ENCODE assay signal across 15 cellular contexts in the genomic region with DNA sequence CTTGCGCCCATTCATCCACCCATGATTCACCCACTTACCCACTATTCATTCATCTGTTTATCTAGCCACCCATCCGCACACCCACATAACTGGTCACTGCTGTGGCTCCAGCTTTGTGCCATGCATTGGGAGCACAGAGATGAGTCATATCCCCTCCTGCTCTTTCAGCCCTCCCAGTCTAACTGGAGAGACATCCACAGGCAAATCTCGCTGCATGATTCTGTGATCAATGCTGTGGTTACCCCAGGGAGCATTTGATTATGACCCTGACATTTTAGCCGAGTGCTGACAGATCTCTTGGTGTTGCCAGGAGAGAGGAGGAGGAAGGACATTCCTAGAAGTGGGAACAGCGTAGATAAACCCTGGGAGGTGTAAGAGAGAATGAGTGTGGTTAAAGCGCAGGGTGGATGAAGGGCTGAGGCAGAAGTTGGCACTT. TPM values are rescaled to one million over a fixed set of nuclear protein-coding genes. Genes with fewer than 3 reads are reported as not detected.
DNase-seq lines count a peak whose midpoint lies in the region; FAIRE-seq and TF ChIP-seq lines count a peak whose summit lies in the region.
"Had no signal": no experiment of that assay in that cellular context is flagged by ENCODE, and none has a peak within 500 bp of the region (broad histone marks: within the 10 kb centered on the region; RNA-seq: fewer than 3 reads in every experiment).

No MANE protein-coding gene starts in this region.

- H3K79me1 ChIP-seq in mesenchymal stem cell (replicated peaks; ENCODE audit: low read length, poor library complexity, severe bottlenecking), result no peaks in the 10 kb centered on the region

- intact Hi-C loops in Calu3 (cut with micrococcal nuclease; ENCODE audit: unreplicated experiment) (no loop called here), mammary epithelial cell (cut with micrococcal nuclease) (loop anchor here (1.0 to 10.0 kb wide), 2 partner anchors 10 to 664 kb away; a partner anchor contains a TSS), kidney (cut with DNase I) (no loop called here)

- no peaks in the 10 kb centered on the region for H3K36me3 ChIP-seq in mammary epithelial cell (ENCODE audit: insufficient read depth, low read length)
- no peaks in the 10 kb centered on the region for H3K36me3 ChIP-seq in mesenchymal stem cell (ENCODE audit: control insufficient read depth in 1 of 2, insufficient read depth in 2 of 2, low read depth in 1 of 2, low read length in 2 of 2)
- H3K36me3 ChIP-seq in kidney (ENCODE audit: control insufficient read depth in 1 of 2, insufficient read depth in 2 of 2, low read length in 2 of 2), result no peaks in the 10 kb centered on the region
- H3K36me3 ChIP-seq: gastroesophageal sphincter had no signal

- no peaks in the 10 kb centered on the region for H3K9me3 Mint-ChIP-seq in Calu3 (ENCODE audit: low read depth, unreplicated experiment)

- no peak overlapping the region for H2BK120ac ChIP-seq in mesenchymal stem cell (ENCODE audit: low read depth, low read length)

- dilution Hi-C loops in mammary epithelial cell (cut with HindIII; ENCODE audit: low sequenced_read_pairs), result loop anchor here (10.0 kb wide), 1 partner anchor 414 kb away; no protein-coding TSS in a partner anchor

- no peak overlapping the region for H2BK12ac ChIP-seq in mesenchymal stem cell (ENCODE audit: low read length in 2 of 2)

- H2AFZ ChIP-seq in mammary epithelial cell (ENCODE audit: low read depth, low read length) (peak overlapping the region; percentile 41), mesenchymal stem cell (ENCODE audit: low read depth, low read length) (no peak overlapping the region)

- no peak overlapping the region for H3K9ac ChIP-seq in mammary epithelial cell (ENCODE audit: insufficient read depth, low read length)
- no peak overlapping the region for H3K9ac ChIP-seq in mesenchymal stem cell (ENCODE audit: low read length)
- H3K9ac ChIP-seq in kidney (ENCODE audit: low read length in 2 of 2), result no peak overlapping the region

- H4K8ac ChIP-seq in mesenchymal stem cell (ENCODE audit: low read length), result no peak overlapping the region

- no peak overlapping the region for H2AK5ac ChIP-seq in mesenchymal stem cell (ENCODE audit: low read length, severe bottlenecking)

- H3K27me3 ChIP-seq in mammary epithelial cell (ENCODE audit: insufficient read depth, low read length) (no peaks in the 10 kb centered on the region), mesenchymal stem cell (ENCODE audit: control insufficient read depth in 1 of 2, insufficient read depth in 1 of 2, low read length in 2 of 2) (peaks cover 0 to 6% of the 10 kb centered on the region in 2 experiments)
- H3K27me3 ChIP-seq: gastroesophageal sphincter had no signal

- peaks cover 5% of the 10 kb centered on the region for H3K36me3 Mint-ChIP-seq in Calu3 (ENCODE audit: insufficient read depth, unreplicated experiment)

- peak overlapping the region; percentile 2 for H3K4me3 Mint-ChIP-seq in Calu3 (ENCODE audit: low read depth, unreplicated experiment)

- no peaks in the 10 kb centered on the region for H3K27me3 Mint-ChIP-seq in Calu3 (ENCODE audit: unreplicated experiment)

- WGBS in mammary epithelial cell (ENCODE audit: low coverage, missing lambda C conversion rate), result 16% methylated on average over 6 of the region's 6 CpGs
- WGBS in mesenchymal stem cell, result 10% methylated on average over 6 of the region's 6 CpGs

- H2BK5ac ChIP-seq in mesenchymal stem cell (ENCODE audit: low read depth, low read length, poor library complexity, severe bottlenecking), result no peak overlapping the region

- H3K79me2 ChIP-seq in mammary epithelial cell (ENCODE audit: insufficient read depth, low read length), result no peaks in the 10 kb centered on the region

- peak; percentile 33 for DNase-seq in Calu3
- DNase-seq in MV-4-11 (lab: John Stamatoyannopoulos, UW), result peak; percentile 26
- DNase-seq in mammary epithelial cell, result peak; percentile 73
- DNase-seq in mesenchymal stem cell, result peak; percentile 78
- no peak for DNase-seq in stimulated activated CD4-positive, alpha-beta T cell treated with anti-CD3 and anti-CD28 coated beads, Interleukin-2, amount 100 ng/mL, for 24 hours
- no peak for DNase-seq in NCI-H345 (lab: John Stamatoyannopoulos, UW)
- DNase-seq in kidney, result no peak
- no peak for DNase-seq in HuH-7.5 (ENCODE audit: low spot score)
- DNase-seq: activated CD8-positive, alpha-beta memory T cell treated with anti-CD3 and anti-CD28 coated beads for 24 hours; DMS 273 treated with DMSO at 0.1 percent for 48 hours; Kasumi-1; NCI-H748 treated with DMSO at 0.1 percent for 48 hours had no signal

- no peak for TF ChIP-seq CTCF in Calu3 (IDR thresholded peaks at IDR 0.05; ENCODE audit: unreplicated experiment)
- no peak for TF ChIP-seq CTCF in mammary epithelial cell (conservative IDR thresholded peaks at IDR 0.05 in 1 of 2, IDR thresholded peaks at IDR 0.05 in 1 of 2; ENCODE audit: extremely low read depth in 1 of 2, insufficient read depth in 1 of 2, low read depth in 1 of 2, low read length in 2 of 2)
- no peak for TF ChIP-seq CTCF in kidney (IDR thresholded peaks at IDR 0.05; ENCODE audit: borderline replicate concordance, extremely low read depth, insufficient read depth)

- no peak overlapping the region for H3K18ac ChIP-seq in mesenchymal stem cell (ENCODE audit: low read depth in 1 of 2, low read length in 2 of 2)

- no peak overlapping the region for H3K23ac ChIP-seq in mesenchymal stem cell (ENCODE audit: low read length in 2 of 2)

- H3K4ac ChIP-seq in mesenchymal stem cell (ENCODE audit: low read depth in 1 of 2, low read length in 2 of 2), result no peak overlapping the region

- H3K27ac ChIP-seq in mammary epithelial cell (ENCODE audit: insufficient read depth, low read depth, low read length) (peak overlapping the region; percentile 34), mesenchymal stem cell (ENCODE audit: low read length, poor library complexity, severe bottlenecking) (no peak overlapping the region), kidney (ENCODE audit: low read depth in 2 of 2, low read length in 2 of 2) (no peak overlapping the region)
- H3K27ac ChIP-seq: gastroesophageal sphincter had no signal

- no peak overlapping the region for H3K4me3 ChIP-seq in mammary epithelial cell (replicated peaks in 1 of 3; ENCODE audit: insufficient read depth in 1 of 3, low read depth in 2 of 3, low read length in 3 of 3)
- H3K4me3 ChIP-seq in mesenchymal stem cell (ENCODE audit: insufficient read depth in 1 of 2, low read depth in 1 of 2, low read length in 2 of 2), result no peak overlapping the region
- no peak overlapping the region for H3K4me3 ChIP-seq in kidney (ENCODE audit: low read length in 2 of 2)
- H3K4me3 ChIP-seq: gastroesophageal sphincter, lung had no signal

- H3K4me1 ChIP-seq in mammary epithelial cell (ENCODE audit: insufficient read depth, low read length) (peaks cover 19% of the 10 kb centered on the region), mesenchymal stem cell (ENCODE audit: control insufficient read depth, insufficient read depth, low read depth, low read length) (peaks cover 6% of the 10 kb centered on the region), kidney (ENCODE audit: control insufficient read depth in 1 of 2, insufficient read depth in 1 of 2, low read depth in 1 of 2, low read length in 2 of 2) (no peaks in the 10 kb centered on the region)
- H3K4me1 ChIP-seq: gastroesophageal sphincter had no signal

- CTCF ChIA-PET in Calu3 (lab: Charles Lee) (no interaction called here), mammary epithelial cell (lab: Charles Lee; ENCODE audit: low non-redundant PET) (no interaction called here)

- H2BK15ac ChIP-seq in mesenchymal stem cell (ENCODE audit: low read depth, poor library complexity, severe bottlenecking), result no peak overlapping the region

- H3K9me3 ChIP-seq in mammary epithelial cell (replicated peaks; ENCODE audit: insufficient read depth, low read length) (no peaks in the 10 kb centered on the region), mesenchymal stem cell (ENCODE audit: control insufficient read depth, low read length) (no peaks in the 10 kb centered on the region), kidney (ENCODE audit: control insufficient read depth in 1 of 2, low read length in 2 of 2) (no peaks in the 10 kb centered on the region)
- H3K9me3 ChIP-seq: gastroesophageal sphincter had no signal

- no peaks in the 10 kb centered on the region for H4K20me1 ChIP-seq in mammary epithelial cell (ENCODE audit: insufficient read depth, low read length)

- in situ Hi-C loops in mammary epithelial cell (cut with MboI; ENCODE audit: low sequenced_read_pairs in 2 of 2), result loop anchor here in 1 of 2 donors (10.0 kb wide), 1 partner anchor 414 kb away; no protein-coding TSS in a partner anchor

- H4K91ac ChIP-seq in mesenchymal stem cell (ENCODE audit: low read length), result no peak overlapping the region

- H3K14ac ChIP-seq in mesenchymal stem cell (ENCODE audit: low read length in 2 of 2), result no peak overlapping the region

- FAIRE-seq in kidney (lab: Jason Lieb, UNC), result no peak
- FAIRE-seq: GM18507 had no signal

- BruUV-seq in Calu3 (replicated peaks; lab: Mats Ljungman, UMichigan), result no TSS peak
- BruUV-seq in mammary epithelial cell (replicated peaks; lab: Mats Ljungman, UMichigan), result no TSS peak

- H3K4me2 ChIP-seq in mammary epithelial cell (ENCODE audit: insufficient read depth, low read depth, low read length), result no peak overlapping the region
- no peak overlapping the region for H3K4me2 ChIP-seq in mesenchymal stem cell (ENCODE audit: low read length, poor library complexity, severe bottlenecking)

- H3K4me1 Mint-ChIP-seq in Calu3 (ENCODE audit: low read depth, unreplicated experiment), result peaks cover 11% of the 10 kb centered on the region

- peak overlapping the region; percentile 48 for H3K27ac Mint-ChIP-seq in Calu3 (ENCODE audit: unreplicated experiment)

RNA-seq across cellular contexts. Expression of a gene that starts 10.4 kb away (rescaled TPM):
- total RNA-seq in Calu3 (2022) (15.6 and 19.3 TPM in 2 replicates), mammary epithelial cell (100 to 1,000 TPM in 1 of 2 donors, 10 to 100 TPM in 1; 36.2 to 113 TPM), kidney (8.9 TPM)
- polyA plus RNA-seq in mammary epithelial cell (86.4 TPM), kidney (ENCODE audit: insufficient read depth, low read depth, low replicate concordance) (11.7 TPM)
- 111 TPM for polyA minus RNA-seq in mammary epithelial cell
- 12.1 TPM for polyA plus RNA-seq in mesenchymal stem cell (2013, experiment 1 of 2)
- polyA plus RNA-seq in mesenchymal stem cell (2013, experiment 2 of 2), result 12.5 TPM

RNA-seq across cellular contexts. Expression of a gene that starts 22.4 kb away (rescaled TPM):
- 64.9 and 75.2 TPM in 2 replicates for total RNA-seq in Calu3 (2022)
- 100 to 1,000 TPM; 112 to 126 TPM for total RNA-seq in mammary epithelial cell
- polyA plus RNA-seq in mammary epithelial cell, result 113 TPM
- polyA minus RNA-seq in mammary epithelial cell, result 117 TPM
- 52.9 TPM for polyA plus RNA-seq in mesenchymal stem cell (2013, experiment 1 of 2)
- 53.1 TPM for polyA plus RNA-seq in mesenchymal stem cell (2013, experiment 2 of 2)
- total RNA-seq in kidney, result 33.9 TPM
- 30.6 TPM for polyA plus RNA-seq in kidney (ENCODE audit: insufficient read depth, low read depth, low replicate concordance)

RNA-seq across cellular contexts. Expression of a gene that starts 23.2 kb away (rescaled TPM):
- total RNA-seq in Calu3 (2022) (159 and 186 TPM in 2 replicates), mammary epithelial cell (100 to 1,000 TPM in 1 of 2 donors, 10 to 100 TPM in 1; 86.4 to 292 TPM), kidney (33.8 TPM)
- polyA plus RNA-seq in mammary epithelial cell (538 TPM), kidney (ENCODE audit: insufficient read depth, low read depth, low replicate concordance) (164 TPM)
- polyA minus RNA-seq in mammary epithelial cell, result 972 TPM
- 98.9 TPM for polyA plus RNA-seq in mesenchymal stem cell (2013, experiment 1 of 2)
- 97.3 TPM for polyA plus RNA-seq in mesenchymal stem cell (2013, experiment 2 of 2)

RNA-seq across cellular contexts. Expression of a gene that starts 28.3 kb away (rescaled TPM):
- 0.33 and 0.54 TPM in 2 replicates for total RNA-seq in Calu3 (2022)
- 1 to 10 TPM; 1.5 to 4.5 TPM for total RNA-seq in mammary epithelial cell
- polyA plus RNA-seq in mammary epithelial cell, result 2.1 TPM
- 18.6 TPM for polyA minus RNA-seq in mammary epithelial cell
- polyA plus RNA-seq in mesenchymal stem cell (2013, experiment 1 of 2), result 12.1 TPM
- polyA plus RNA-seq in mesenchymal stem cell (2013, experiment 2 of 2), result 12.8 TPM
- 8.3 TPM for total RNA-seq in kidney
- polyA plus RNA-seq in kidney (ENCODE audit: insufficient read depth, low read depth, low replicate concordance), result 2.9 TPM

RNA-seq across cellular contexts. Expression of a gene that starts 41.1 kb away (rescaled TPM):
- total RNA-seq in Calu3 (2022) (18.2 and 19.4 TPM in 2 replicates), mammary epithelial cell (10 to 100 TPM; 14.7 to 16.7 TPM), kidney (16.3 TPM)
- polyA plus RNA-seq in mammary epithelial cell (13.1 TPM), kidney (ENCODE audit: insufficient read depth, low read depth, low replicate concordance) (6.0 TPM)
- 35.2 TPM for polyA minus RNA-seq in mammary epithelial cell
- polyA plus RNA-seq in mesenchymal stem cell (2013, experiment 1 of 2), result 11.5 TPM
- polyA plus RNA-seq in mesenchymal stem cell (2013, experiment 2 of 2), result 12.4 TPM

Comparison
In these comparisons a context has a peak if more than half of its experiments do, and no peak if none do; other contexts are left out.
1. DNase-seq: peak in Calu3 (single experiment), MV-4-11 (single experiment), mammary epithelial cell (single experiment) and mesenchymal stem cell (single experiment); none in stimulated activated CD4-positive, alpha-beta T cell treated with anti-CD3 and anti-CD28 coated beads, Interleukin-2, amount 100 ng/mL, for 24 hours (0 of 2), NCI-H345 (single experiment), kidney (single experiment) and HuH-7.5 (single experiment).